In genomic region chr6:25083784-25084507, GRCh38 we compare ENCODE assay signal across 9 cellular contexts.
"Had no signal": no experiment of that assay in that cellular context is flagged by ENCODE, and none has a peak within 500 bp of the region (broad histone marks: within the 10 kb centered on the region; RNA-seq: fewer than 3 reads in every experiment).

No MANE protein-coding gene starts in this region.

- H3K27ac ChIP-seq: left lung, parathyroid adenoma, skin epidermis had no signal

- H3K4me3 ChIP-seq: left lung, skin epidermis had no signal

- H3K4me1 ChIP-seq: parathyroid adenoma had no signal

- DNase-seq: activated CD4-positive, alpha-beta T cell treated with anti-CD3 and anti-CD28 coated beads, Interleukin-2, amount 50 U/mL, for 1 hour; activated naive CD4-positive, alpha-beta T cell; activated T-cell treated with anti-CD3 and anti-CD28 coated beads, Interleukin-2, amount 50 U/mL, for 4 hours; left lung; mesendoderm; SW 1271 had no signal

- H3K9ac ChIP-seq: parathyroid adenoma had no signal

- H3K9me3 ChIP-seq: left lung had no signal

- H3K4me3 Mint-ChIP-seq: activated T-cell treated with anti-CD3 and anti-CD28 coated beads, Interleukin-2, amount 50 U/mL, for 4 hours had no signal

- H3K9me3 Mint-ChIP-seq: activated T-cell treated with anti-CD3 and anti-CD28 coated beads, Interleukin-2, amount 50 U/mL, for 4 hours had no signal

- ATAC-seq: activated T-cell treated with anti-CD3 and anti-CD28 coated beads, Interleukin-2, amount 50 U/mL, for 4 hours; esophagus mucosa; left lung had no signal

- H3K27me3 ChIP-seq: left lung had no signal
